ENCODE assay signal across 13 cellular contexts in genomic region chr5:154385236-154385512, GRCh38.
DNase-seq lines count a peak whose midpoint lies in the region; ATAC-seq, FAIRE-seq and TF ChIP-seq lines count a peak whose summit lies in the region.
"Had no signal": no experiment of that assay in that cellular context is flagged by ENCODE, and none has a peak within 500 bp of the region (broad histone marks: within the 10 kb centered on the region; RNA-seq: fewer than 3 reads in every experiment).

No MANE protein-coding gene starts in this region.

- H4K20me1 ChIP-seq in SU-DHL-6 (ENCODE audit: low read depth, low read length) = no peaks in the 10 kb centered on the region
- H4K20me1 ChIP-seq in neural progenitor cell (ENCODE audit: low read depth) = no peaks in the 10 kb centered on the region

- H3K36me3 ChIP-seq in SU-DHL-6 (ENCODE audit: low read length) = no peaks in the 10 kb centered on the region
- no peaks in the 10 kb centered on the region for H3K36me3 ChIP-seq in neural progenitor cell

- H3K27me3 ChIP-seq in SU-DHL-6 (ENCODE audit: low read length) (no peaks in the 10 kb centered on the region), neural progenitor cell (no peaks in the 10 kb centered on the region)

- no peaks in the 10 kb centered on the region for H3K27me3 Mint-ChIP-seq in neural progenitor cell (ENCODE audit: insufficient read depth, low read depth)

- DNase-seq in GM12891 (ENCODE audit: insufficient read length, low spot score) = no peak
- DNase-seq in neural progenitor cell (ENCODE audit: low spot score) = no peak
- no peak for DNase-seq in stimulated activated CD4-positive, alpha-beta T cell treated with anti-CD3 and anti-CD28 coated beads, Interleukin-4, amount 100 ng/mL, for 1 hour
- DNase-seq in NCI-H1048 (lab: John Stamatoyannopoulos, UW) = no peak
- no peak for DNase-seq in COR-L47 (lab: John Stamatoyannopoulos, UW)
- DNase-seq: DMS 273 treated with DMSO at 0.1 percent for 48 hours, KG1, lower lobe of right lung, psoas muscle had no signal

- H2AFZ ChIP-seq in SU-DHL-6 (ENCODE audit: low read depth, low read length, severe bottlenecking) (peak overlapping the region; percentile 13), neural progenitor cell (replicated peaks) (no peak overlapping the region)

- TF ChIP-seq CTCF in SU-DHL-6 (IDR thresholded peaks at IDR 0.05; ENCODE audit: insufficient read depth, low read length, poor library complexity, severe bottlenecking) (no peak), neural progenitor cell (IDR thresholded peaks at IDR 0.05) (no peak)

- H3K4me3 Mint-ChIP-seq in neural progenitor cell = no peak overlapping the region
- H3K4me3 Mint-ChIP-seq: T-helper 2 cell treated with Interferon-gamma antibody and Interleukin-4, amounts not matched to agents 5 μg/mL and 100 μg/mL, for 36 hours had no signal

- H3K4me3 ChIP-seq in SU-DHL-6 (ENCODE audit: insufficient read depth, low read length, poor library complexity, severe bottlenecking) (no peak overlapping the region), neural progenitor cell (no peak overlapping the region)
- H3K4me3 ChIP-seq: lower lobe of right lung, psoas muscle had no signal

- peaks cover 6% of the 10 kb centered on the region for H3K9me3 Mint-ChIP-seq in neural progenitor cell

- H3K27ac Mint-ChIP-seq in neural progenitor cell = peak overlapping the region; percentile 59
- H3K27ac Mint-ChIP-seq: T-helper 2 cell treated with Interferon-gamma antibody and Interleukin-4, amounts not matched to agents 5 μg/mL and 100 μg/mL, for 36 hours had no signal

- no peak for FAIRE-seq in GM12891 (lab: Jason Lieb, UNC)

- H3K27ac ChIP-seq in SU-DHL-6 (ENCODE audit: low read depth, low read length) (no peak overlapping the region), neural progenitor cell (no peak overlapping the region)
- H3K27ac ChIP-seq: lower lobe of right lung, psoas muscle had no signal

- no peaks in the 10 kb centered on the region for H3K4me1 ChIP-seq in neural progenitor cell
- H3K4me1 ChIP-seq: lower lobe of right lung, psoas muscle had no signal

- H3K79me2 ChIP-seq in SU-DHL-6 (ENCODE audit: insufficient read depth, low read length) (no peaks in the 10 kb centered on the region), neural progenitor cell (ENCODE audit: low read depth) (no peaks in the 10 kb centered on the region)

- H3K9ac ChIP-seq in SU-DHL-6 (ENCODE audit: low read length) = no peak overlapping the region
- no peak overlapping the region for H3K9ac ChIP-seq in neural progenitor cell

- H3F3A ChIP-seq in SU-DHL-6 (ENCODE audit: insufficient read depth) (no peaks in the 10 kb centered on the region), neural progenitor cell (ENCODE audit: low read depth) (no peaks in the 10 kb centered on the region)

- ATAC-seq in GM21786 (IDR thresholded peaks at IDR 0.05; ENCODE audit: unreplicated experiment) = peak; percentile 21
- ATAC-seq: Panc1, psoas muscle had no signal

- TF ChIP-seq POLR2A in GM12891 (IDR thresholded peaks at IDR 0.05; ENCODE audit: low read depth, low read length) = no peak

- H3K9me2 ChIP-seq in SU-DHL-6 (replicated peaks; ENCODE audit: insufficient read depth, low read length) = no peaks in the 10 kb centered on the region

- peaks cover 16% of the 10 kb centered on the region for H3K4me1 Mint-ChIP-seq in neural progenitor cell

- peaks cover 35% of the 10 kb centered on the region for H3K36me3 Mint-ChIP-seq in neural progenitor cell

- H3K4me2 ChIP-seq in SU-DHL-6 (ENCODE audit: low read depth, low read length, poor library complexity, severe bottlenecking) (peak overlapping the region; percentile 16), neural progenitor cell (no peak overlapping the region)

- H3K9me3 ChIP-seq in SU-DHL-6 (ENCODE audit: insufficient read depth, low read length) = no peaks in the 10 kb centered on the region
- no peaks in the 10 kb centered on the region for H3K9me3 ChIP-seq in neural progenitor cell (ENCODE audit: low read depth)
- H3K9me3 ChIP-seq: lower lobe of right lung, psoas muscle had no signal

TF ChIP-seq in GM12891, 5 proteins besides CTCF, POLR2A, EP300 and RAD21:
- TF ChIP-seq POU2F2 (IDR thresholded peaks at IDR 0.05; ENCODE audit: low read depth, low read length) (no peak), SPI1 (IDR thresholded peaks at IDR 0.05; ENCODE audit: low read depth, low read length) (0 out of 2 replicates have a peak, but pooled peaks have one; percentile 6), PAX5 (IDR thresholded peaks at IDR 0.05; ENCODE audit: insufficient read depth, low read length, severe bottlenecking) (no peak)
